ENCODE assay signal across 8 cellular contexts in the genomic region with DNA sequence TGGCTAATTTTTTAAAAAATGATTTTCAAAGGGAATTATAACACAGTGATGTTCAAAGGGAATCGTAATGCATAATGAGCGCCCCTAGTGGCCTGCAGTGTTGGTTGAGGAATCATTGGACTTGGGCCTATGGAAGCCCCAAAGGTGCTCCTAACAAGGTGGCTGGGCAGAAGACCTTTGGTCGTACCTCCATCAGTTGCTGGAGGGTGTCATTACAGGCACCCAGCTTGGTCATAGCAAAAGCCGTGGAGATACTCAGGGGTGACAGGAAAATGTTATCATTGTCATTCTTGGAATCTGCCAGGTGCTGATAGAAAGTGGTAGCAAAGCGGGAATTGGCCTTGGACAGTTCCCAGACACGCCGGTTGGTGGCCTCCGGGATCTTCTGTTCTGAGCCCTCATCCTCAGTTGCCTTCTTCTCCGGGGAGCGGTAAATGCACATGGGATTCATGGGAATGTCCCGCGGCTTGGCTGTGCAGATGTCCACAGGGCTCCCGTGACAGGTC.
DNase-seq lines count a peak whose midpoint lies in the region; ATAC-seq and TF ChIP-seq lines count a peak whose summit lies in the region.

No MANE protein-coding gene starts in this region.

- no peaks in the 10 kb centered on the region for H3K4me1 ChIP-seq in tibial artery

- intact Hi-C loops in tibial artery (cut with DNase I; ENCODE audit: low total_unique reads), result no loop called here

- TF ChIP-seq RAD21 in Ishikawa (IDR thresholded peaks at IDR 0.05; ENCODE audit: low read depth), result peak; percentile 61

- TF ChIP-seq CTCF in WERI-Rb-1 (IDR thresholded peaks at IDR 0.05; ENCODE audit: low read depth, low read length) (peak; percentile 69), tibial artery (IDR thresholded peaks at IDR 0.05) (peak in 1 of 2 experiments; percentile 6)

- H3K27me3 ChIP-seq in WERI-Rb-1 (ENCODE audit: insufficient read depth, low read depth, severe bottlenecking) (no peaks in the 10 kb centered on the region), tibial artery (no peaks in the 10 kb centered on the region)

- DNase-seq in ELF-1 (ENCODE audit: low read depth, low spot score) (peak; percentile 50), WERI-Rb-1 (peak; percentile 42), iris pigment epithelial cell (ENCODE audit: low read depth) (peak; percentile 36), NCI-H1105 treated with DMSO at 0.1 percent for 48 hours (lab: John Stamatoyannopoulos, UW) (no peak), tibial artery (no peak)

- H3K9me3 ChIP-seq in WERI-Rb-1 (ENCODE audit: severe bottlenecking), result no peaks in the 10 kb centered on the region
- H3K9me3 ChIP-seq in tibial artery, result no peaks in the 10 kb centered on the region

- H3K27ac ChIP-seq in WERI-Rb-1 (no peak overlapping the region), tibial artery (no peak overlapping the region)

- no peak overlapping the region for H3K4me3 ChIP-seq in WERI-Rb-1 (ENCODE audit: low read depth, low read length)
- no peak overlapping the region for H3K4me3 ChIP-seq in tibial artery

- H3K36me3 ChIP-seq in WERI-Rb-1, result no peaks in the 10 kb centered on the region
- peaks cover 0 to 3% (median 0%) of the 10 kb centered on the region in 3 donors for H3K36me3 ChIP-seq in tibial artery

- ATAC-seq in GM21528 (IDR thresholded peaks at IDR 0.05; ENCODE audit: low FRiP score, unreplicated experiment), result no peak
- no peak for ATAC-seq in GM19035 (IDR thresholded peaks at IDR 0.05; ENCODE audit: unreplicated experiment)

- no peak for TF ChIP-seq EP300 in Ishikawa (IDR thresholded peaks at IDR 0.05; ENCODE audit: borderline replicate concordance)

TF ChIP-seq in Ishikawa, 13 proteins besides CTCF, POLR2A, EP300 and RAD21:
- TF ChIP-seq, protein P1, sequence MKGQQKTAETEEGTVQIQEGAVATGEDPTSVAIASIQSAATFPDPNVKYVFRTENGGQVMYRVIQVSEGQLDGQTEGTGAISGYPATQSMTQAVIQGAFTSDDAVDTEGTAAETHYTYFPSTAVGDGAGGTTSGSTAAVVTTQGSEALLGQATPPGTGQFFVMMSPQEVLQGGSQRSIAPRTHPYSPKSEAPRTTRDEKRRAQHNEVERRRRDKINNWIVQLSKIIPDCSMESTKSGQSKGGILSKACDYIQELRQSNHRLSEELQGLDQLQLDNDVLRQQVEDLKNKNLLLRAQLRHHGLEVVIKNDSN (IDR thresholded peaks at IDR 0.05), result no peak
- TF ChIP-seq TEAD4 (IDR thresholded peaks at IDR 0.05) (no peak), FOXM1 (IDR thresholded peaks at IDR 0.05; ENCODE audit: borderline replicate concordance, low read depth) (no peak), REST (IDR thresholded peaks at IDR 0.05; ENCODE audit: low read depth) (no peak), TAF1 (IDR thresholded peaks at IDR 0.05; ENCODE audit: low read depth) (no peak), TCF12 (IDR thresholded peaks at IDR 0.05; ENCODE audit: low read depth) (no peak), CREB1 (IDR thresholded peaks at IDR 0.05; ENCODE audit: low read depth) (no peak), NFIC (IDR thresholded peaks at IDR 0.05) (no peak), EGR1 (IDR thresholded peaks at IDR 0.05) (no peak), YY1 (IDR thresholded peaks at IDR 0.05; ENCODE audit: low read depth) (no peak)
- TF ChIP-seq, protein P2, sequence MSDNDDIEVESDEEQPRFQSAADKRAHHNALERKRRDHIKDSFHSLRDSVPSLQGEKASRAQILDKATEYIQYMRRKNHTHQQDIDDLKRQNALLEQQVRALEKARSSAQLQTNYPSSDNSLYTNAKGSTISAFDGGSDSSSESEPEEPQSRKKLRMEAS (IDR thresholded peaks at IDR 0.05), result no peak
TF ChIP-seq in Ishikawa: peak in this region for 0.

Comparison
In these comparisons a context has a peak if more than half of its experiments do, and no peak if none do; other contexts are left out.
1. DNase-seq: peak in ELF-1 (single experiment), WERI-Rb-1 (single experiment) and iris pigment epithelial cell (single experiment); none in NCI-H1105 treated with DMSO at 0.1 percent for 48 hours (single experiment) and tibial artery (0 of 2).